ENCODE assay signal across 22 cellular contexts in genomic region chr14:91277546-91278382, GRCh38. TPM values are rescaled to one million over a fixed set of nuclear protein-coding genes. Genes with fewer than 3 reads are reported as not detected.
DNase-seq lines count a peak whose midpoint lies in the region; ATAC-seq and TF ChIP-seq lines count a peak whose summit lies in the region.
"Had no signal": no experiment of that assay in that cellular context is flagged by ENCODE, and none has a peak within 500 bp of the region (broad histone marks: within the 10 kb centered on the region; RNA-seq: fewer than 3 reads in every experiment).

No MANE protein-coding gene starts in this region.

- peak overlapping the region; percentile 43 for H3K4me2 ChIP-seq in DOHH2 (ENCODE audit: low read length)

- no peak overlapping the region for H3K27ac Mint-ChIP-seq in Caco-2 (ENCODE audit: unreplicated experiment)
- H3K27ac Mint-ChIP-seq: activated CD4-positive, alpha-beta T cell treated with anti-CD3 and anti-CD28 coated beads for 36 hours had no signal

- H3K9me3 ChIP-seq in BE2C: no peaks in the 10 kb centered on the region
- no peaks in the 10 kb centered on the region for H3K9me3 ChIP-seq in DOHH2 (ENCODE audit: control insufficient read depth, insufficient read depth, low read length)
- no peaks in the 10 kb centered on the region for H3K9me3 ChIP-seq in lower lobe of right lung
- H3K9me3 ChIP-seq in Caco-2: no peaks in the 10 kb centered on the region
- H3K9me3 ChIP-seq: gastroesophageal sphincter, suprapubic skin had no signal

- no peak overlapping the region for H3K4me3 Mint-ChIP-seq in Caco-2 (ENCODE audit: unreplicated experiment)
- H3K4me3 Mint-ChIP-seq: activated CD4-positive, alpha-beta T cell treated with anti-CD3 and anti-CD28 coated beads for 36 hours; CD4-positive, alpha-beta T cell; naive thymus-derived CD4-positive, alpha-beta T cell had no signal

- intact Hi-C loops in lower lobe of right lung (cut with DNase I) (no loop called here), Caco-2 (cut with micrococcal nuclease; ENCODE audit: unreplicated experiment) (no loop called here)

- no peaks in the 10 kb centered on the region for H3K27me3 ChIP-seq in BE2C
- H3K27me3 ChIP-seq in DOHH2 (ENCODE audit: control insufficient read depth, low read length): no peaks in the 10 kb centered on the region
- H3K27me3 ChIP-seq in lower lobe of right lung (ENCODE audit: low read depth): no peaks in the 10 kb centered on the region
- H3K27me3 ChIP-seq in Caco-2 (replicated peaks; ENCODE audit: control insufficient read depth, insufficient read depth, low read length): no peaks in the 10 kb centered on the region
- H3K27me3 ChIP-seq: gastroesophageal sphincter, suprapubic skin had no signal

- no peak for ATAC-seq in lower lobe of right lung
- ATAC-seq in GM18870 (IDR thresholded peaks at IDR 0.05; ENCODE audit: unreplicated experiment): no peak
- ATAC-seq in HG02938 (IDR thresholded peaks at IDR 0.05; ENCODE audit: unreplicated experiment): no peak
- ATAC-seq: activated CD4-positive, alpha-beta T cell treated with anti-CD3 and anti-CD28 coated beads for 36 hours; gastroesophageal sphincter; naive thymus-derived CD4-positive, alpha-beta T cell; right cardiac atrium had no signal

- CTCF ChIA-PET in Caco-2 (lab: Charles Lee): interaction anchor here (0.7 to 0.8 kb wide), 2 partner anchors 9 to 217 kb away, joined by 3 to 4 read pairs; no protein-coding TSS in a partner anchor

- H3K4me1 ChIP-seq in BE2C (no peaks in the 10 kb centered on the region), DOHH2 (ENCODE audit: control insufficient read depth, low read length) (peaks cover 54% of the 10 kb centered on the region), lower lobe of right lung (no peaks in the 10 kb centered on the region), Caco-2 (no peaks in the 10 kb centered on the region)
- H3K4me1 ChIP-seq: gastroesophageal sphincter, suprapubic skin had no signal

- peaks cover 17% of the 10 kb centered on the region for H3F3A ChIP-seq in DOHH2 (ENCODE audit: control insufficient read depth, insufficient read depth)

- H3K9me3 Mint-ChIP-seq in Caco-2 (ENCODE audit: unreplicated experiment): no peaks in the 10 kb centered on the region
- H3K9me3 Mint-ChIP-seq: CD4-positive, alpha-beta T cell; naive thymus-derived CD4-positive, alpha-beta T cell had no signal

- H3K36me3 ChIP-seq in BE2C (no peaks in the 10 kb centered on the region), DOHH2 (ENCODE audit: control insufficient read depth, low read length) (peaks cover 93% of the 10 kb centered on the region), lower lobe of right lung (peaks cover 75% of the 10 kb centered on the region), Caco-2 (ENCODE audit: control insufficient read depth, insufficient read depth, low read length) (no peaks in the 10 kb centered on the region)

- DNase-seq in BE2C (no peak), lower lobe of right lung (peak; percentile 36), Caco-2 (no peak)
- DNase-seq: activated CD4-positive, alpha-beta T cell treated with anti-CD3 and anti-CD28 coated beads for 36 hours; activated effector memory CD4-positive, alpha-beta T cell treated with anti-CD3 and anti-CD28 coated beads, Interleukin-2, amount 50 U/mL, for 16 hours; amniotic stem cell; CD4-positive, alpha-beta T cell; erythroblast; GOT3; mesendoderm; naive thymus-derived CD4-positive, alpha-beta T cell; NCI-H1105 treated with DMSO at 0.1 percent for 48 hours; NCI-H526 treated with DMSO at 0.1 percent for 48 hours; Right ventricle myocardium superior; stimulated activated CD4-positive, alpha-beta T cell treated with anti-CD3 and anti-CD28 coated beads, Interleukin-12 subunit alpha, Interleukin-12 subunit beta, amount 100 ng/mL, for 4 hours had no signal

- H3K27ac ChIP-seq in DOHH2 (ENCODE audit: low read depth, low read length) (peak overlapping the region; percentile 97), VCaP (peak overlapping the region; percentile 88), lower lobe of right lung (no peak overlapping the region)
- H3K27ac ChIP-seq: gastroesophageal sphincter, suprapubic skin had no signal

- no peaks in the 10 kb centered on the region for H3K9me2 ChIP-seq in DOHH2 (replicated peaks; ENCODE audit: control insufficient read depth, low read length)

- no peaks in the 10 kb centered on the region for H4K20me1 ChIP-seq in DOHH2 (ENCODE audit: control insufficient read depth, insufficient read depth, low read depth, low read length)

- peaks cover 9% of the 10 kb centered on the region for H3K36me3 Mint-ChIP-seq in Caco-2 (ENCODE audit: insufficient read depth, unreplicated experiment)

- no peaks in the 10 kb centered on the region for H3K27me3 Mint-ChIP-seq in Caco-2 (ENCODE audit: insufficient read depth, unreplicated experiment)
- H3K27me3 Mint-ChIP-seq: activated CD4-positive, alpha-beta T cell treated with anti-CD3 and anti-CD28 coated beads for 36 hours; CD4-positive, alpha-beta T cell; naive thymus-derived CD4-positive, alpha-beta T cell had no signal

- peaks cover 11% of the 10 kb centered on the region for H3K79me2 ChIP-seq in DOHH2 (ENCODE audit: control insufficient read depth, low read length)

- H3K4me3 ChIP-seq in BE2C (ENCODE audit: low read depth, low read length): no peak overlapping the region
- no peak overlapping the region for H3K4me3 ChIP-seq in DOHH2 (ENCODE audit: low read length)
- no peak overlapping the region for H3K4me3 ChIP-seq in lower lobe of right lung
- H3K4me3 ChIP-seq in Caco-2 (ENCODE audit: low read depth, low read length): no peak overlapping the region
- H3K4me3 ChIP-seq: gastroesophageal sphincter, suprapubic skin had no signal

- no peaks in the 10 kb centered on the region for H3K4me1 Mint-ChIP-seq in Caco-2 (ENCODE audit: low read depth, unreplicated experiment)
- H3K4me1 Mint-ChIP-seq: activated CD4-positive, alpha-beta T cell treated with anti-CD3 and anti-CD28 coated beads for 36 hours had no signal

- POLR2A ChIA-PET in Caco-2 (lab: Charles Lee): no interaction called here

- BruUV-seq in Caco-2 (replicated peaks; lab: Mats Ljungman, UMichigan): no TSS peak

- TF ChIP-seq CTCF in BE2C (IDR thresholded peaks at IDR 0.05; ENCODE audit: low read depth, low read length) (0 out of 2 replicates have a peak, but pooled peaks have one; percentile 21), DOHH2 (IDR thresholded peaks at IDR 0.05; ENCODE audit: low read depth, low read length, poor library complexity, severe bottlenecking) (no peak), VCaP (conservative IDR thresholded peaks at IDR 0.05) (no peak), lower lobe of right lung (IDR thresholded peaks at IDR 0.05) (no peak), Caco-2 (IDR thresholded peaks at IDR 0.05; ENCODE audit: insufficient read depth in 1 of 2, low read depth in 1 of 2, low read length in 1 of 2, severe bottlenecking in 1 of 2, unreplicated experiment in 1 of 2) (no peak)

RNA-seq across cellular contexts. Expression of gene GPR68, which starts 33.3 kb away (rescaled TPM):
- polyA plus RNA-seq in BE2C (2012; ENCODE audit: insufficient read depth, insufficient read length, low read depth): 25.8 TPM
- total RNA-seq in lower lobe of right lung (3.4 TPM), Caco-2 (2022) (0.14 TPM in 2 replicates)
